ENCODE assay signal across 24 cellular contexts in the genomic region with DNA sequence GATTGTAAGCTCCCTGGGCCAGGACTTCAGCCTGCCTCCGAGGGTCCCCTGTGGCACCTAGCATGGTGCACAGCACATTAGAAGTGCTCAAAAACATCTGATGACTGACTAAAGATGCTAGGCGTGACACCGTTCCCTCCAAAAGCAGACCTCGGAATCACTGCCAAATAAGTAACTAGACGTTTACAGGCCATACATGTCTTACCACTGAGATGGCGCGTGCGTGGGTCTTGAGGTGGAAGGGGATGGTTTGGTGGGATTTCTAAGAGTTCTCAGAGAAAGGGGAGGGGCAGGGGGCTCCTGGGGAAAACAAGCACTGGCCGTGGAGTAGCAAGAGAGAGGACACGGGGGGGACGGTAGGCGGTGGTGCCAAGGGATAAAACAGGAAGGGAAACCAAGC. TPM values are rescaled to one million over a fixed set of nuclear protein-coding genes. Genes with fewer than 3 reads are reported as not detected.
A peak's percentile ranks its signal among the peaks of the same experiment; 100 is the strongest.
DNase-seq lines count a peak whose midpoint lies in the region; ATAC-seq, FAIRE-seq and TF ChIP-seq lines count a peak whose summit lies in the region.
"Had no signal": no experiment of that assay in that cellular context is flagged by ENCODE, and none has a peak within 500 bp of the region (broad histone marks: within the 10 kb centered on the region; RNA-seq: fewer than 3 reads in every experiment).

No MANE protein-coding gene starts in this region.

- no peaks in the 10 kb centered on the region for H3K79me2 ChIP-seq in H9 (ENCODE audit: insufficient read depth, low read length)

- DNase-seq in activated CD8-positive, alpha-beta memory T cell treated with anti-CD3 and anti-CD28 coated beads, Interleukin-2, amount 10 ng/mL, durations not matched to agents 7 days and 5 days = peak; percentile 19
- DNase-seq in activated CD8-positive, alpha-beta memory T cell treated with anti-CD3 and anti-CD28 coated beads, Interleukin-2, amount 50 U/mL, for 4 hours = no peak
- DNase-seq in nephron progenitor cell (no peak), urothelium cell line (ENCODE audit: low spot score) (no peak), COR-L47 (lab: John Stamatoyannopoulos, UW) (no peak), mucosa of descending colon (no peak), H9 (no peak)
- DNase-seq: AML-193; DMS 273 treated with DMSO at 0.1 percent for 48 hours; DND-41; HCEC 1CT; MM.1S; NCI-H1105 treated with DMSO at 0.1 percent for 48 hours; NCI-H1694; NCI-H510A; NCI-H748 treated with DMSO at 0.1 percent for 48 hours; NK-92 treated with Interleukin-12 subunit alpha and Interleukin-12 subunit beta, amount 100 ng/mL, for 24 hours; Right ventricle myocardium superior had no signal

- no peak overlapping the region for H3K4me2 ChIP-seq in H9 (ENCODE audit: insufficient read depth, insufficient read length, low read length)

- H3K4ac ChIP-seq in H9 (ENCODE audit: low read depth, low read length) = no peak overlapping the region

- no peaks in the 10 kb centered on the region for H3K27me3 ChIP-seq in H9 (ENCODE audit: insufficient read depth, low read length)

- H2BK20ac ChIP-seq in H9 (ENCODE audit: low read depth, low read length, poor library complexity, severe bottlenecking) = no peak overlapping the region

- FAIRE-seq in urothelium cell line (lab: Jason Lieb, UNC) = peak; percentile 44
- FAIRE-seq: G401.6, RCC 7860 had no signal

- no peak overlapping the region for H3T11ph ChIP-seq in H9 (ENCODE audit: low read length)

- H3K4me1 Mint-ChIP-seq in activated CD8-positive, alpha-beta memory T cell treated with anti-CD3 and anti-CD28 coated beads, Interleukin-2, amount 10 ng/mL, durations not matched to agents 7 days and 5 days = peaks cover 2% of the 10 kb centered on the region
- H3K4me1 Mint-ChIP-seq in dendritic cell treated with granulocyte-macrophage colony-stimulating factor and Interleukin-4, amounts not matched to agents 40 ng/mL and 50 ng/mL, for 4 days (ENCODE audit: low read depth) = peaks cover 68% of the 10 kb centered on the region
- H3K4me1 Mint-ChIP-seq in nephron progenitor cell = no peaks in the 10 kb centered on the region
- H3K4me1 Mint-ChIP-seq in H9 = no peaks in the 10 kb centered on the region

- no peaks in the 10 kb centered on the region for H3K79me1 ChIP-seq in H9 (ENCODE audit: insufficient read depth, low read depth, low read length, poor library complexity, severe bottlenecking)

- no peaks in the 10 kb centered on the region for H3K36me3 ChIP-seq in mucosa of descending colon (ENCODE audit: low read depth)

- H3K18ac ChIP-seq in H9 (ENCODE audit: insufficient read length, low read depth, low read length) = no peak overlapping the region

- no peak overlapping the region for H4K5ac ChIP-seq in H9 (ENCODE audit: insufficient read length, low read depth, low read length)

- H3K4me1 ChIP-seq in mucosa of descending colon (ENCODE audit: low read depth) = no peaks in the 10 kb centered on the region
- H3K4me1 ChIP-seq in H9 (ENCODE audit: insufficient read depth, low read length) = no peaks in the 10 kb centered on the region

- H3K9me3 Mint-ChIP-seq in activated CD8-positive, alpha-beta memory T cell treated with anti-CD3 and anti-CD28 coated beads, Interleukin-2, amount 10 ng/mL, durations not matched to agents 7 days and 5 days (ENCODE audit: low read depth) = no peaks in the 10 kb centered on the region
- H3K9me3 Mint-ChIP-seq in dendritic cell treated with granulocyte-macrophage colony-stimulating factor and Interleukin-4, amounts not matched to agents 40 ng/mL and 50 ng/mL, for 4 days = no peaks in the 10 kb centered on the region
- peaks cover 4% of the 10 kb centered on the region for H3K9me3 Mint-ChIP-seq in nephron progenitor cell
- no peaks in the 10 kb centered on the region for H3K9me3 Mint-ChIP-seq in H9

- H2BK120ac ChIP-seq in H9 (ENCODE audit: low read depth, low read length, poor library complexity, severe bottlenecking) = no peak overlapping the region

- H3K23me2 ChIP-seq in H9 (ENCODE audit: insufficient read length, low read depth, low read length, poor library complexity, severe bottlenecking) = no peaks in the 10 kb centered on the region

- H2BK15ac ChIP-seq in H9 (ENCODE audit: low read depth, low read length) = no peak overlapping the region

- no peak overlapping the region for H3K14ac ChIP-seq in H9 (ENCODE audit: insufficient read depth, low read length)

- no peak overlapping the region for H2BK12ac ChIP-seq in H9 (ENCODE audit: insufficient read length, low read depth, low read length)

- H4K91ac ChIP-seq in H9 (ENCODE audit: insufficient read length, low read depth, low read length) = no peak overlapping the region

- no peak overlapping the region for H3K23ac ChIP-seq in H9 (ENCODE audit: insufficient read length, low read depth, low read length)

- no peak overlapping the region for H2AK5ac ChIP-seq in H9 (ENCODE audit: insufficient read length, low read length)

- H3K27ac ChIP-seq in H9 (ENCODE audit: insufficient read length, low read depth, low read length) = no peak overlapping the region
- H3K27ac ChIP-seq: 22Rv1, C4-2B had no signal

- no peak for TF ChIP-seq CTCF in nephron progenitor cell (IDR thresholded peaks at IDR 0.05)
- no peak for TF ChIP-seq CTCF in mucosa of descending colon (IDR thresholded peaks at IDR 0.05)
- no peak for TF ChIP-seq CTCF in H9 (conservative IDR thresholded peaks at IDR 0.05)

- no peaks in the 10 kb centered on the region for H3K36me3 Mint-ChIP-seq in activated CD8-positive, alpha-beta memory T cell treated with anti-CD3 and anti-CD28 coated beads, Interleukin-2, amount 10 ng/mL, durations not matched to agents 7 days and 5 days
- H3K36me3 Mint-ChIP-seq in dendritic cell treated with granulocyte-macrophage colony-stimulating factor and Interleukin-4, amounts not matched to agents 40 ng/mL and 50 ng/mL, for 4 days (ENCODE audit: low read depth) = no peaks in the 10 kb centered on the region
- H3K36me3 Mint-ChIP-seq in nephron progenitor cell (ENCODE audit: low read depth) = no peaks in the 10 kb centered on the region
- H3K36me3 Mint-ChIP-seq in H9 (ENCODE audit: insufficient read depth in 1 of 3, low read depth in 3 of 3) = no peaks in the 10 kb centered on the region

- H3K4me3 Mint-ChIP-seq in activated CD8-positive, alpha-beta memory T cell treated with anti-CD3 and anti-CD28 coated beads, Interleukin-2, amount 10 ng/mL, durations not matched to agents 7 days and 5 days = no peak overlapping the region
- H3K4me3 Mint-ChIP-seq in dendritic cell treated with granulocyte-macrophage colony-stimulating factor and Interleukin-4, amounts not matched to agents 40 ng/mL and 50 ng/mL, for 4 days = no peak overlapping the region
- H3K4me3 Mint-ChIP-seq in nephron progenitor cell (no peak overlapping the region), H9 (no peak overlapping the region; a peak in 1 of 5 replicates)

- H3K27me3 Mint-ChIP-seq in activated CD8-positive, alpha-beta memory T cell treated with anti-CD3 and anti-CD28 coated beads, Interleukin-2, amount 10 ng/mL, durations not matched to agents 7 days and 5 days = peaks cover 30% of the 10 kb centered on the region
- H3K27me3 Mint-ChIP-seq in dendritic cell treated with granulocyte-macrophage colony-stimulating factor and Interleukin-4, amounts not matched to agents 40 ng/mL and 50 ng/mL, for 4 days = peaks cover 21% of the 10 kb centered on the region
- H3K27me3 Mint-ChIP-seq in nephron progenitor cell (ENCODE audit: low read depth, poor library complexity) (peaks cover 56% of the 10 kb centered on the region), H9 (ENCODE audit: low read depth) (peaks cover 30% of the 10 kb centered on the region)

- no peak overlapping the region for H3K27ac Mint-ChIP-seq in activated CD8-positive, alpha-beta memory T cell treated with anti-CD3 and anti-CD28 coated beads, Interleukin-2, amount 10 ng/mL, durations not matched to agents 7 days and 5 days
- H3K27ac Mint-ChIP-seq in dendritic cell treated with granulocyte-macrophage colony-stimulating factor and Interleukin-4, amounts not matched to agents 40 ng/mL and 50 ng/mL, for 4 days = peak overlapping the region; percentile 14
- peak overlapping the region; percentile 57 for H3K27ac Mint-ChIP-seq in nephron progenitor cell
- no peak overlapping the region for H3K27ac Mint-ChIP-seq in H9

- H2AFZ ChIP-seq in H9 (ENCODE audit: low read length) = no peak overlapping the region

- H4K8ac ChIP-seq in H9 (replicated peaks; ENCODE audit: insufficient read length, low read depth, low read length) = no peak overlapping the region

- H3K9ac ChIP-seq in H9 (ENCODE audit: extremely low read depth, insufficient read length, low read length) = no peak overlapping the region

- H2BK5ac ChIP-seq in H9 (ENCODE audit: insufficient read length, low read length) = no peak overlapping the region

- H3K4me3 ChIP-seq in mucosa of descending colon = no peak overlapping the region

- CTCF ChIA-PET in activated CD8-positive, alpha-beta memory T cell treated with anti-CD3 and anti-CD28 coated beads, Interleukin-2, amount 10 ng/mL, durations not matched to agents 7 days and 5 days (lab: Charles Lee) = interaction anchor here (4.1 kb wide), 1 partner anchor 19 kb away, joined by 14 read pairs; no protein-coding TSS in a partner anchor

- intact Hi-C loops in dendritic cell treated with granulocyte-macrophage colony-stimulating factor and Interleukin-4, amounts not matched to agents 40 ng/mL and 50 ng/mL, for 4 days (cut with micrococcal nuclease) = loop anchor here (5.0 kb wide), 1 partner anchor 36 kb away; no protein-coding TSS in a partner anchor
- intact Hi-C loops in mucosa of descending colon (cut with DNase I, micrococcal nuclease) = no loop called here

- no peak overlapping the region for H3K56ac ChIP-seq in H9 (ENCODE audit: insufficient read length, low read depth, low read length)

- ATAC-seq in activated CD8-positive, alpha-beta memory T cell treated with anti-CD3 and anti-CD28 coated beads, Interleukin-2, amount 10 ng/mL, durations not matched to agents 7 days and 5 days = no peak
- no peak for ATAC-seq in mucosa of descending colon

- no CpG with 5 or more reads among the region's 12 CpGs for WGBS in H9 (ENCODE audit: extremely low coverage, insufficient read length, low lambda C conversion rate)

- H3K9me3 ChIP-seq in mucosa of descending colon = no peaks in the 10 kb centered on the region
- H3K9me3 ChIP-seq in H9 (ENCODE audit: control insufficient read depth, low read depth, low read length) = no peaks in the 10 kb centered on the region

- no peaks in the 10 kb centered on the region for H4K20me1 ChIP-seq in H9 (ENCODE audit: control insufficient read depth, insufficient read depth, insufficient read length)

RNA-seq across cellular contexts. Expression of gene MPO, which starts 12.4 kb away (rescaled TPM):
- total RNA-seq in activated CD8-positive, alpha-beta memory T cell treated with anti-CD3 and anti-CD28 coated beads, Interleukin-2, amount 10 ng/mL, durations not matched to agents 7 days and 5 days = under 1 TPM in 1 of 2 experiments, not detected in 1; 0.09 TPM
- under 1 TPM in 1 of 3 donors, not detected in 2; 0.19 TPM for total RNA-seq in mucosa of descending colon
- total RNA-seq in H9 (2021) = not detected in 2 replicates
- total RNA-seq: LHCN-M2 had no signal

RNA-seq across cellular contexts. Expression of gene LPO, which starts 29.9 kb away (rescaled TPM):
- not detected for total RNA-seq in activated CD8-positive, alpha-beta memory T cell treated with anti-CD3 and anti-CD28 coated beads, Interleukin-2, amount 10 ng/mL, durations not matched to agents 7 days and 5 days
- total RNA-seq in mucosa of descending colon (not detected), H9 (2021) (0.11 and 0.17 TPM in 2 replicates)
- total RNA-seq: LHCN-M2, Right ventricle myocardium superior had no signal

RNA-seq across cellular contexts. Expression of gene MKS1, which starts 49.3 kb away (rescaled TPM):
- total RNA-seq in activated CD8-positive, alpha-beta memory T cell treated with anti-CD3 and anti-CD28 coated beads, Interleukin-2, amount 10 ng/mL, durations not matched to agents 7 days and 5 days = 10 to 100 TPM; 17.8 to 18.2 TPM
- total RNA-seq in mucosa of descending colon (10 to 100 TPM; 12.9 to 18.5 (median 14.7) TPM), H9 (2021) (21.3 and 24.8 TPM in 2 replicates)

Comparison
In these comparisons a context has a peak if more than half of its experiments do, and no peak if none do; other contexts are left out.
1. H3K27ac Mint-ChIP-seq: peak in dendritic cell treated with granulocyte-macrophage colony-stimulating factor and Interleukin-4, amounts not matched to agents 40 ng/mL and 50 ng/mL, for 4 days (single experiment) and nephron progenitor cell (single experiment); none in activated CD8-positive, alpha-beta memory T cell treated with anti-CD3 and anti-CD28 coated beads, Interleukin-2, amount 10 ng/mL, durations not matched to agents 7 days and 5 days (single experiment) and H9 (0 of 3).